ENCODE assay signal across 9 cellular contexts in genomic region chr1:81803423-81804103, GRCh38. TPM values are rescaled to one million over a fixed set of nuclear protein-coding genes. Genes with fewer than 3 reads are reported as not detected.
DNase-seq lines count a peak whose midpoint lies in the region; ATAC-seq, FAIRE-seq and TF ChIP-seq lines count a peak whose summit lies in the region.
"Had no signal": no experiment of that assay in that cellular context is flagged by ENCODE, and none has a peak within 500 bp of the region (broad histone marks: within the 10 kb centered on the region; RNA-seq: fewer than 3 reads in every experiment).

No MANE protein-coding gene starts in this region.

- DNase-seq in M059J (ENCODE audit: low read depth) (peak; percentile 3), H1 (ENCODE audit: low read depth in 1 of 2, low spot score in 2 of 2) (no peak), mesendoderm (peak; percentile 88), 8988T (no peak)
- DNase-seq: central memory CD4-positive, alpha-beta T cell had no signal

- no peak overlapping the region for H4K5ac ChIP-seq in H1 (ENCODE audit: insufficient read length, low read depth, low read length)
- H4K5ac ChIP-seq in mesendoderm (ENCODE audit: low read length): no peak overlapping the region

- H3K14ac ChIP-seq in H1 (ENCODE audit: insufficient read length): no peak overlapping the region

- H3K23ac ChIP-seq in H1 (ENCODE audit: insufficient read length): no peak overlapping the region
- H3K23ac ChIP-seq in mesendoderm (ENCODE audit: low read length): no peak overlapping the region

- H3K23me2 ChIP-seq in H1 (ENCODE audit: low read depth, low read length): peaks cover 18% of the 10 kb centered on the region

- CTCF ChIA-PET in H1 (lab: Charles Lee; ENCODE audit: partially characterized antibody): interaction anchor here (1.3 to 1.5 kb wide), 2 partner anchors 23 to 83 kb away, joined by 3 to 5 read pairs; no protein-coding TSS in a partner anchor

- no peak overlapping the region for H2BK12ac ChIP-seq in H1 (ENCODE audit: low read depth, low read length)

- H3K9ac ChIP-seq in H1 (replicated peaks in 1 of 4; ENCODE audit: extremely low read depth in 1 of 4, low read depth in 3 of 4, low read length in 3 of 4) (peak overlapping the region in 2 of 4 experiments; percentile 51 to 82; a peak in 5 of 7 replicates), mesendoderm (ENCODE audit: low read length) (peak overlapping the region; percentile 81)

- H2BK120ac ChIP-seq in H1 (replicated peaks; ENCODE audit: low read depth, low read length): no peak overlapping the region
- H2BK120ac ChIP-seq in mesendoderm (ENCODE audit: low read depth, low read length): no peak overlapping the region

- TF ChIP-seq POLR2A in H1 (IDR thresholded peaks at IDR 0.05; ENCODE audit: control extremely low read depth in 1 of 2, low read depth in 2 of 2, low read length in 2 of 2): 0 out of 3 replicates have a peak, but pooled peaks of 1 of the 2 experiments have one; percentile 30

- H4K91ac ChIP-seq in H1 (replicated peaks; ENCODE audit: insufficient read length, low read length): no peak overlapping the region

- H3K4me3 ChIP-seq in ACC112 (ENCODE audit: low read depth, low read length) (peak overlapping the region; percentile 93), H1 (ENCODE audit: extremely low read depth in 1 of 4, insufficient read depth in 2 of 4, low read depth in 3 of 4, low read length in 4 of 4) (peak overlapping the region; percentile 65 to 99 (median 92)), mesendoderm (ENCODE audit: low read length) (peak overlapping the region; percentile 27)

- H3K27me3 ChIP-seq in ACC112 (ENCODE audit: insufficient read depth, low read length) (no peaks in the 10 kb centered on the region), H1 (replicated peaks in 1 of 4; ENCODE audit: control insufficient read depth in 3 of 4, extremely low read depth in 1 of 4, insufficient read depth in 3 of 4, low read length in 3 of 4) (no peaks in the 10 kb centered on the region), mesendoderm (ENCODE audit: insufficient read depth, low read length, poor library complexity) (no peaks in the 10 kb centered on the region)

- no peak overlapping the region for H3K4ac ChIP-seq in H1 (replicated peaks; ENCODE audit: insufficient read length, low read depth, low read length)
- H3K4ac ChIP-seq in mesendoderm (ENCODE audit: low read depth, low read length): no peak overlapping the region

- no peaks in the 10 kb centered on the region for H3K36me3 ChIP-seq in ACC112 (ENCODE audit: insufficient read depth, low read length)
- no peaks in the 10 kb centered on the region for H3K36me3 ChIP-seq in H1 (ENCODE audit: control insufficient read depth in 2 of 4, insufficient read depth in 4 of 4, low read length in 3 of 4)
- H3K36me3 ChIP-seq in mesendoderm (ENCODE audit: control insufficient read depth, insufficient read depth, low read length): no peaks in the 10 kb centered on the region

- H3K4me1 ChIP-seq in ACC112 (ENCODE audit: control insufficient read depth, insufficient read depth, low read length, unreplicated experiment) (peaks cover 49% of the 10 kb centered on the region), H1 (replicated peaks in 1 of 4; ENCODE audit: control insufficient read depth in 3 of 4, insufficient read depth in 4 of 4, low read length in 3 of 4) (peaks cover 0 to 12% (median under 1%) of the 10 kb centered on the region in 4 experiments; a peak in 4 of 7 replicates), mesendoderm (ENCODE audit: control insufficient read depth, low read depth, low read length) (no peaks in the 10 kb centered on the region)

- peak overlapping the region; percentile 31 for H3K27ac ChIP-seq in ACC112 (ENCODE audit: low read depth, low read length)
- no peak overlapping the region for H3K27ac ChIP-seq in H1 (ENCODE audit: low read depth, low read length)
- H3K27ac ChIP-seq in mesendoderm (ENCODE audit: low read depth, low read length): peak overlapping the region; percentile 47

- H2BK15ac ChIP-seq in H1 (ENCODE audit: low read length) (peak overlapping the region; percentile 32; the same call in 1 of the 2 replicates), mesendoderm (replicated peaks; ENCODE audit: low read depth) (no peak overlapping the region)

- no peak for TF ChIP-seq EP300 in H1 (IDR thresholded peaks at IDR 0.05; ENCODE audit: borderline replicate concordance in 1 of 2, low read depth in 2 of 2, low read length in 2 of 2)

- H4K20me1 ChIP-seq in H1 (replicated peaks in 1 of 2; ENCODE audit: control insufficient read depth in 1 of 2, insufficient read depth in 2 of 2, low read length in 2 of 2): peaks cover 7 to 11% of the 10 kb centered on the region in 2 experiments

- no peak overlapping the region for H2BK20ac ChIP-seq in H1 (ENCODE audit: low read length)

- WGBS in H1 (ENCODE audit: extremely low coverage in 1 of 2, insufficient coverage in 1 of 2, insufficient read length in 1 of 2, insufficient replicate concordance in 2 of 2, low coverage in 1 of 2, low lambda C conversion rate in 2 of 2, missing lambda C conversion rate in 1 of 2), 2 experiments: 0% methylated on average over 15 of the region's 15 CpGs; no CpG with 5 or more reads in 1 of the 2 experiments
- WGBS in mesendoderm (ENCODE audit: extremely low coverage, insufficient coverage, low lambda C conversion rate): no CpG with 5 or more reads among the region's 15 CpGs

- TF ChIP-seq CTCF in H1 (IDR thresholded peaks at IDR 0.05; ENCODE audit: control extremely low read depth in 1 of 3, insufficient read depth in 1 of 3, low read depth in 1 of 3, low read length in 3 of 3): no peak

- H4K8ac ChIP-seq in H1 (ENCODE audit: extremely low read depth, insufficient read depth, low read length): no peak overlapping the region
- H4K8ac ChIP-seq in mesendoderm (ENCODE audit: low read depth, low read length): no peak overlapping the region

- no peaks in the 10 kb centered on the region for H3K9me3 ChIP-seq in H1 (ENCODE audit: insufficient read depth in 2 of 2, low read depth in 1 of 2, low read length in 1 of 2)

- ATAC-seq in GM21381 (IDR thresholded peaks at IDR 0.05; ENCODE audit: unreplicated experiment) (no peak), GM21786 (IDR thresholded peaks at IDR 0.05; ENCODE audit: unreplicated experiment) (no peak), HG03175 (IDR thresholded peaks at IDR 0.05; ENCODE audit: unreplicated experiment) (no peak)

- FAIRE-seq in H1 (lab: Jason Lieb, UNC): peak; percentile 48

- H3K56ac ChIP-seq in H1 (replicated peaks; ENCODE audit: insufficient read length, low read depth, low read length) (peak overlapping the region; percentile 33), mesendoderm (ENCODE audit: low read length) (peak overlapping the region; percentile 94)

- H3K79me2 ChIP-seq in ACC112 (ENCODE audit: control insufficient read depth, insufficient read depth, low read length, unreplicated experiment) (peaks cover 72% of the 10 kb centered on the region), H1 (ENCODE audit: control insufficient read depth in 1 of 2, insufficient read depth in 2 of 2, low read length in 2 of 2) (peaks cover 5 to 76% of the 10 kb centered on the region in 2 experiments), mesendoderm (ENCODE audit: control insufficient read depth, insufficient read depth, low read length) (peaks cover 29% of the 10 kb centered on the region)

- H2AFZ ChIP-seq in ACC112 (ENCODE audit: low read length, unreplicated experiment) (peak overlapping the region; percentile 52), H1 (ENCODE audit: low read length) (no peak overlapping the region)

- H3K18ac ChIP-seq in H1 (ENCODE audit: extremely low read depth, low read length) (peak overlapping the region; percentile 21; the same call in 1 of the 2 replicates), mesendoderm (ENCODE audit: low read length) (peak overlapping the region; percentile 98)

- no peak overlapping the region; the same call in 1 of the 2 replicates for H2BK5ac ChIP-seq in H1 (ENCODE audit: low read depth, low read length)
- H2BK5ac ChIP-seq in mesendoderm (ENCODE audit: low read length): no peak overlapping the region

- H2AK5ac ChIP-seq in H1 (ENCODE audit: low read depth, low read length): no peak overlapping the region
- H2AK5ac ChIP-seq in mesendoderm (ENCODE audit: low read length): no peak overlapping the region

- H3K79me1 ChIP-seq in H1 (ENCODE audit: low read depth, low read length) (no peaks in the 10 kb centered on the region), mesendoderm (ENCODE audit: low read length) (no peaks in the 10 kb centered on the region)

- peak overlapping the region; percentile 72 to 89 for H3K4me2 ChIP-seq in H1 (ENCODE audit: insufficient read depth in 1 of 2, low read depth in 2 of 2, low read length in 2 of 2)
- H3K4me2 ChIP-seq in mesendoderm (ENCODE audit: low read length): peak overlapping the region; percentile 32

- POLR2A ChIA-PET in H1 (lab: Charles Lee; ENCODE audit: partially characterized antibody): interaction anchor here (0.7 to 2.3 kb wide), 5 partner anchors 13 to 247 kb away, joined by 3 to 9 read pairs (median 3); no protein-coding TSS in a partner anchor

- TF ChIP-seq RAD21 in H1 (IDR thresholded peaks at IDR 0.05 in 1 of 2, conservative IDR thresholded peaks at IDR 0.05 in 1 of 2; ENCODE audit: low read depth in 2 of 2, low read length in 2 of 2): no peak

TF ChIP-seq in H1, 55 proteins besides CTCF, POLR2A, EP300 and RAD21:
- peak; percentile 7 for TF ChIP-seq SAP30 (IDR thresholded peaks at IDR 0.05; ENCODE audit: insufficient read depth, insufficient replicate concordance, low read length)
- TF ChIP-seq SUZ12 (IDR thresholded peaks at IDR 0.05; ENCODE audit: low read length): no peak
- TF ChIP-seq HDAC2 (IDR thresholded peaks at IDR 0.05; ENCODE audit: borderline replicate concordance in 1 of 2, low read depth in 2 of 2, low read length in 2 of 2): peak in 1 of 2 experiments; percentile 29; a peak in 1 of 4 replicates
- TF ChIP-seq GABPA (IDR thresholded peaks at IDR 0.05; ENCODE audit: borderline replicate concordance, insufficient read depth, low read length): no peak

RNA-seq across cellular contexts. Expression of gene ADGRL2, which starts 2.8 kb away (rescaled TPM):
- 0.94 and 4.0 TPM in 2 replicates for total RNA-seq in M059J (2014; rRNA removed; shearing (Covaris generic))
- 121 and 124 TPM in 2 replicates for total RNA-seq in H1 (2021; fragmentation: NEBNext Ultra II Directional; extraction: Animal tissue kit (Norgen Biotek cat#: 25700))
- polyA plus RNA-seq in H1 (2011; rRNA removed): 109 and 113 TPM in 2 replicates
- 76.3 TPM for polyA plus RNA-seq in H1 (2011; cell fraction: cytosol; rRNA removed)
- polyA plus RNA-seq in H1 (2011; cell fraction: nucleus; rRNA removed): 343 TPM
- polyA plus RNA-seq in H1 (2012, experiment 1 of 2): 78.5 to 110 TPM (median 93.4 TPM) in 4 replicates
- polyA plus RNA-seq in H1 (2012, experiment 2 of 2): 5.7 TPM
- polyA plus RNA-seq in H1 (2013, experiment 1 of 2): 136 TPM
- 133 TPM for polyA plus RNA-seq in H1 (2013, experiment 2 of 2)
- polyA minus RNA-seq in H1 (2011; rRNA and poly(A)+ RNA removed): 472 and 787 TPM in 2 replicates
- polyA minus RNA-seq in H1 (2011; cell fraction: cytosol; rRNA and poly(A)+ RNA removed): 125 TPM
- 372 TPM for polyA minus RNA-seq in H1 (2011; cell fraction: nucleus; rRNA and poly(A)+ RNA removed)
- 102 TPM for polyA plus RNA-seq in mesendoderm (2013, experiment 1 of 2)
- 104 TPM for polyA plus RNA-seq in mesendoderm (2013, experiment 2 of 2)

Comparison
In these comparisons a context has a peak if more than half of its experiments do, and no peak if none do; other contexts are left out.
1. H3K4me3 ChIP-seq: peak in every context shown above with its lines; median percentile 93 in ACC112; 92 in H1; 27 in mesendoderm.
2. DNase-seq: peak in M059J (single experiment) and mesendoderm (single experiment); none in H1 (0 of 2) and 8988T (single experiment).
3. RNA of gene ADGRL2, which starts 2.8 kb away (total RNA-seq): 121 to 124 TPM in H1; 0.94 to 4.0 TPM in M059J; every median in the first group is over 10 times any median in the second.